Comparison of ENCODE assay signal across 16 cellular contexts in genomic region chr4:23234018-23234417, GRCh38.
DNase-seq lines count a peak whose midpoint lies in the region; ATAC-seq and TF ChIP-seq lines count a peak whose summit lies in the region.
"Had no signal": no experiment of that assay in that cellular context is flagged by ENCODE, and none has a peak within 500 bp of the region (broad histone marks: within the 10 kb centered on the region; RNA-seq: fewer than 3 reads in every experiment).

No MANE protein-coding gene starts in this region.

- no peak overlapping the region for H2BK20ac ChIP-seq in H9 (ENCODE audit: low read depth, low read length, poor library complexity, severe bottlenecking)

- POLR2A ChIA-PET in WTC11 (lab: Charles Lee), result no interaction called here

- H4K20me1 ChIP-seq in H9 (ENCODE audit: control insufficient read depth, insufficient read depth, insufficient read length) (no peaks in the 10 kb centered on the region), neural progenitor cell (ENCODE audit: low read depth) (no peaks in the 10 kb centered on the region)
- H4K20me1 ChIP-seq: BLaER1 treated with 17β-estradiol and CSF1 and Interleukin-3, amounts not matched to agents 10 nM and 100 nM had no signal

- H2BK5ac ChIP-seq in H9 (ENCODE audit: insufficient read length, low read length), result no peak overlapping the region

- ATAC-seq in WTC11 (peak; percentile 84), GM18498 (IDR thresholded peaks at IDR 0.05; ENCODE audit: unreplicated experiment) (no peak), GM21423 (IDR thresholded peaks at IDR 0.05; ENCODE audit: unreplicated experiment) (no peak), esophagus mucosa (no peak)
- ATAC-seq: GM12878 had no signal

- TF ChIP-seq CTCF in H9 (conservative IDR thresholded peaks at IDR 0.05) (no peak), WTC11 (IDR thresholded peaks at IDR 0.05) (no peak), neural progenitor cell (IDR thresholded peaks at IDR 0.05) (no peak)

- no peak overlapping the region for H3K4me3 ChIP-seq in iPS-20b (ENCODE audit: low read length)
- H3K4me3 ChIP-seq in neural progenitor cell, result no peak overlapping the region
- H3K4me3 ChIP-seq: BLaER1 treated with 17β-estradiol and CSF1 and Interleukin-3, amounts not matched to agents 10 nM and 100 nM; GM12878 had no signal

- no CpG with 5 or more reads among the region's 2 CpGs for WGBS in H9 (ENCODE audit: extremely low coverage, insufficient read length, low lambda C conversion rate)

- H3K79me2 ChIP-seq in H9 (ENCODE audit: insufficient read depth, low read length) (no peaks in the 10 kb centered on the region), neural progenitor cell (ENCODE audit: low read depth) (no peaks in the 10 kb centered on the region)

- no peak overlapping the region for H4K5ac ChIP-seq in H9 (ENCODE audit: insufficient read length, low read depth, low read length)

- peak overlapping the region in 2 of 3 experiments; percentile 47 to 60; a peak in 3 of 7 replicates for H3K27ac Mint-ChIP-seq in H9
- 0 out of 2 replicates have a peak overlapping the region, but pooled peaks have one; percentile 88 for H3K27ac Mint-ChIP-seq in WTC11
- no peak overlapping the region for H3K27ac Mint-ChIP-seq in neural progenitor cell
- H3K27ac Mint-ChIP-seq: CD4-positive, alpha-beta T cell; IgD-negative memory B cell had no signal

- H3K4me3 Mint-ChIP-seq in H9 (no peak overlapping the region), WTC11 (no peak overlapping the region), neural progenitor cell (no peak overlapping the region)
- H3K4me3 Mint-ChIP-seq: CD4-positive, alpha-beta T cell; IgD-negative memory B cell had no signal

- no peak overlapping the region for H3K4ac ChIP-seq in H9 (ENCODE audit: low read depth, low read length)

- H2AK5ac ChIP-seq in H9 (ENCODE audit: insufficient read length, low read length), result no peak overlapping the region

- H3K23ac ChIP-seq in H9 (ENCODE audit: insufficient read length, low read depth, low read length), result no peak overlapping the region

- H3K4me1 ChIP-seq in H9 (ENCODE audit: insufficient read depth, low read length) (peaks cover 10% of the 10 kb centered on the region; the same call in 1 of the 2 replicates), iPS-20b (ENCODE audit: insufficient read depth, low read length) (peaks cover 25% of the 10 kb centered on the region), neural progenitor cell (peaks cover 7% of the 10 kb centered on the region)

- H3K27ac ChIP-seq in H9 (ENCODE audit: insufficient read length, low read depth, low read length) (peak overlapping the region; percentile 73), iPS-20b (ENCODE audit: low read length) (no peak overlapping the region), neural progenitor cell (no peak overlapping the region)
- H3K27ac ChIP-seq: BLaER1 treated with 17β-estradiol and CSF1 and Interleukin-3, amounts not matched to agents 10 nM and 100 nM had no signal

- no peak overlapping the region for H3T11ph ChIP-seq in H9 (ENCODE audit: low read length)

- H3K4me2 ChIP-seq in H9 (ENCODE audit: insufficient read depth, insufficient read length, low read length) (peak overlapping the region; percentile 32), neural progenitor cell (no peak overlapping the region)
- H3K4me2 ChIP-seq: BLaER1 treated with 17β-estradiol and CSF1 and Interleukin-3, amounts not matched to agents 10 nM and 100 nM had no signal

- H4K8ac ChIP-seq in H9 (replicated peaks; ENCODE audit: insufficient read length, low read depth, low read length), result no peak overlapping the region

- no peaks in the 10 kb centered on the region for H3F3A ChIP-seq in neural progenitor cell (ENCODE audit: low read depth)

- CTCF ChIA-PET in WTC11 (lab: Charles Lee), result interaction anchor here (0.5 kb wide), 1 partner anchor 592 kb away, joined by 3 read pairs; no protein-coding TSS in a partner anchor

- H3K23me2 ChIP-seq in H9 (ENCODE audit: insufficient read length, low read depth, low read length, poor library complexity, severe bottlenecking), result no peaks in the 10 kb centered on the region

- H3K14ac ChIP-seq in H9 (ENCODE audit: insufficient read depth, low read length), result no peak overlapping the region

- H3K36me3 Mint-ChIP-seq in H9 (ENCODE audit: insufficient read depth in 1 of 3, low read depth in 3 of 3) (no peaks in the 10 kb centered on the region), WTC11 (no peaks in the 10 kb centered on the region), neural progenitor cell (no peaks in the 10 kb centered on the region)
- H3K36me3 Mint-ChIP-seq: IgD-negative memory B cell had no signal

- H3K9me3 Mint-ChIP-seq in H9, result no peaks in the 10 kb centered on the region
- no peaks in the 10 kb centered on the region for H3K9me3 Mint-ChIP-seq in WTC11
- H3K9me3 Mint-ChIP-seq in neural progenitor cell, result no peaks in the 10 kb centered on the region

- no peak overlapping the region for H2BK120ac ChIP-seq in H9 (ENCODE audit: low read depth, low read length, poor library complexity, severe bottlenecking)

- no peak overlapping the region for H3K18ac ChIP-seq in H9 (ENCODE audit: insufficient read length, low read depth, low read length)

- H3K9me3 ChIP-seq in H9 (ENCODE audit: control insufficient read depth, low read depth, low read length) (no peaks in the 10 kb centered on the region), iPS-20b (ENCODE audit: insufficient read depth, low read depth, low read length) (no peaks in the 10 kb centered on the region), neural progenitor cell (ENCODE audit: low read depth) (no peaks in the 10 kb centered on the region)
- H3K9me3 ChIP-seq: BLaER1 treated with 17β-estradiol and CSF1 and Interleukin-3, amounts not matched to agents 10 nM and 100 nM had no signal

- no peaks in the 10 kb centered on the region for H3K36me3 ChIP-seq in iPS-20b (ENCODE audit: insufficient read depth, low read depth, low read length)
- H3K36me3 ChIP-seq in neural progenitor cell, result no peaks in the 10 kb centered on the region
- H3K36me3 ChIP-seq: BLaER1 treated with 17β-estradiol and CSF1 and Interleukin-3, amounts not matched to agents 10 nM and 100 nM had no signal

- H2BK15ac ChIP-seq in H9 (ENCODE audit: low read depth, low read length), result no peak overlapping the region

- H3K9ac ChIP-seq in H9 (ENCODE audit: extremely low read depth, insufficient read length, low read length) (no peak overlapping the region), iPS-20b (ENCODE audit: low read depth, low read length) (0 out of 2 replicates have a peak overlapping the region, but pooled peaks have one; percentile 7), neural progenitor cell (no peak overlapping the region)
- H3K9ac ChIP-seq: BLaER1 treated with 17β-estradiol and CSF1 and Interleukin-3, amounts not matched to agents 10 nM and 100 nM had no signal

- peak; percentile 31 for DNase-seq in H9
- no peak for DNase-seq in WTC11 (ENCODE audit: low spot score)
- DNase-seq in neural progenitor cell (ENCODE audit: low spot score), result peak; percentile 25
- no peak for DNase-seq in activated CD8-positive, alpha-beta memory T cell treated with anti-CD3 and anti-CD28 coated beads, Interleukin-2, amount 50 U/mL, for 48 hours
- DNase-seq: ACHN; Calu3; CD4-positive, alpha-beta T cell; DMS 273 treated with DMSO at 0.1 percent for 48 hours; H7 had no signal

- no peak overlapping the region for H4K91ac ChIP-seq in H9 (ENCODE audit: insufficient read length, low read depth, low read length)

- H2BK12ac ChIP-seq in H9 (ENCODE audit: insufficient read length, low read depth, low read length), result no peak overlapping the region

- H3K27me3 ChIP-seq in H9 (ENCODE audit: insufficient read depth, low read length), result no peaks in the 10 kb centered on the region
- no peaks in the 10 kb centered on the region for H3K27me3 ChIP-seq in iPS-20b (ENCODE audit: insufficient read depth, low read length)
- no peaks in the 10 kb centered on the region for H3K27me3 ChIP-seq in neural progenitor cell
- H3K27me3 ChIP-seq: BLaER1 treated with 17β-estradiol and CSF1 and Interleukin-3, amounts not matched to agents 10 nM and 100 nM had no signal

- peaks cover 20 to 26% of the 10 kb centered on the region in 2 experiments for H3K4me1 Mint-ChIP-seq in H9
- H3K4me1 Mint-ChIP-seq in WTC11, result peaks cover 24% of the 10 kb centered on the region
- peaks cover 20% of the 10 kb centered on the region for H3K4me1 Mint-ChIP-seq in neural progenitor cell
- H3K4me1 Mint-ChIP-seq: IgD-negative memory B cell had no signal

- H3K56ac ChIP-seq in H9 (ENCODE audit: insufficient read length, low read depth, low read length), result no peak overlapping the region

- H2AFZ ChIP-seq in H9 (ENCODE audit: low read length) (no peak overlapping the region), neural progenitor cell (replicated peaks) (peak overlapping the region; percentile 15)

- H3K27me3 Mint-ChIP-seq in H9 (ENCODE audit: low read depth) (no peaks in the 10 kb centered on the region), WTC11 (ENCODE audit: low read depth) (no peaks in the 10 kb centered on the region), neural progenitor cell (ENCODE audit: insufficient read depth, low read depth) (no peaks in the 10 kb centered on the region)
- H3K27me3 Mint-ChIP-seq: CD4-positive, alpha-beta T cell; IgD-negative memory B cell had no signal

- no peaks in the 10 kb centered on the region for H3K79me1 ChIP-seq in H9 (ENCODE audit: insufficient read depth, low read depth, low read length, poor library complexity, severe bottlenecking)

TF ChIP-seq in WTC11, 78 proteins besides CTCF, POLR2A, EP300 and RAD21:
- TF ChIP-seq IRF2 (CRISPR knock-in tag; IDR thresholded peaks at IDR 0.05; ENCODE audit: borderline replicate concordance, low read depth) (no peak), SP1 (CRISPR knock-in tag; conservative IDR thresholded peaks at IDR 0.05) (no peak), ESRRA (CRISPR knock-in tag; IDR thresholded peaks at IDR 0.05; ENCODE audit: borderline replicate concordance) (no peak)

Comparison
In these comparisons a context has a peak if more than half of its experiments do, and no peak if none do; other contexts are left out.
1. DNase-seq: peak in H9 (single experiment) and neural progenitor cell (single experiment); none in WTC11 (single experiment) and activated CD8-positive, alpha-beta memory T cell treated with anti-CD3 and anti-CD28 coated beads, Interleukin-2, amount 50 U/mL, for 48 hours (single experiment).